1 cellular context compared by ENCODE assay signal in genomic region chr17:44775838-44776621, GRCh38.
TF ChIP-seq lines count a peak whose summit lies in the region.

No MANE protein-coding gene starts in this region.

TF ChIP-seq in IMR-90, 13 proteins besides CTCF, POLR2A, EP300 and RAD21:
- TF ChIP-seq MAZ (IDR thresholded peaks at IDR 0.05; ENCODE audit: borderline replicate concordance, low read depth, low read length), result peak; percentile 73; the same call in 1 of the 2 replicates
- TF ChIP-seq RFX5 (IDR thresholded peaks at IDR 0.05; ENCODE audit: low read depth, low read length), result no peak
